ENCODE assay signal across 20 cellular contexts in genomic region chr3:33023176-33024136, GRCh38.
DNase-seq lines count a peak whose midpoint lies in the region; ATAC-seq and TF ChIP-seq lines count a peak whose summit lies in the region.
"Had no signal": no experiment of that assay in that cellular context is flagged by ENCODE, and none has a peak within 500 bp of the region (broad histone marks: within the 10 kb centered on the region; RNA-seq: fewer than 3 reads in every experiment).

No MANE protein-coding gene starts in this region.

- POLR2A ChIA-PET in activated CD4-positive, alpha-beta memory T cell treated with anti-CD3 and anti-CD28 coated beads for 36 hours (lab: Charles Lee) = interaction anchor here (0.7 to 3.7 kb wide), 16 partner anchors 7 to 76 kb away, joined by 3 to 35 read pairs (median 9); no protein-coding TSS in a partner anchor

- peak; percentile 35 for ATAC-seq in foreskin keratinocyte
- ATAC-seq: HepG2, left lobe of liver, right lobe of liver, SK-N-SH treated with all-trans-retinoic acid at 6 μM for 48 hours had no signal

- H3K27me3 Mint-ChIP-seq in activated CD4-positive, alpha-beta memory T cell treated with anti-CD3 and anti-CD28 coated beads for 36 hours = no peaks in the 10 kb centered on the region

- H3K27ac Mint-ChIP-seq in activated CD4-positive, alpha-beta memory T cell treated with anti-CD3 and anti-CD28 coated beads for 36 hours = peak overlapping the region; percentile 90

- H3K4me3 Mint-ChIP-seq in activated CD4-positive, alpha-beta memory T cell treated with anti-CD3 and anti-CD28 coated beads for 36 hours = peak overlapping the region; percentile 7

- peak; percentile 28 for TF ChIP-seq CTCF in foreskin keratinocyte (conservative IDR thresholded peaks at IDR 0.05)

- peaks cover 60% of the 10 kb centered on the region for H3K4me1 Mint-ChIP-seq in activated CD4-positive, alpha-beta memory T cell treated with anti-CD3 and anti-CD28 coated beads for 36 hours (ENCODE audit: low read depth)

- intact Hi-C loops in activated CD4-positive, alpha-beta memory T cell treated with anti-CD3 and anti-CD28 coated beads for 36 hours (cut with micrococcal nuclease) = loop anchor here (1.0 kb wide), 9 partner anchors 8 to 88 kb away; partner anchors contain the start of gene CCR4

- H3K36me3 Mint-ChIP-seq in activated CD4-positive, alpha-beta memory T cell treated with anti-CD3 and anti-CD28 coated beads for 36 hours = peaks cover 34% of the 10 kb centered on the region

- no peaks in the 10 kb centered on the region for H3K27me3 ChIP-seq in foreskin keratinocyte
- H3K27me3 ChIP-seq: Peyer's patch, right lobe of liver, testis had no signal

- DNase-seq in stimulated activated CD4-positive, alpha-beta T cell treated with anti-CD3 and anti-CD28 coated beads, Interleukin-4, amount 100 ng/mL, for 24 hours = peak; percentile 44
- no peak for DNase-seq in stimulated activated CD4-positive, alpha-beta T cell treated with anti-CD3 and anti-CD28 coated beads, Interleukin-12 subunit alpha, Interleukin-12 subunit beta, amount 100 ng/mL, for 4 hours
- DNase-seq in activated CD4-positive, alpha-beta memory T cell treated with anti-CD3 and anti-CD28 coated beads for 36 hours = no peak
- DNase-seq in foreskin keratinocyte (peak in 1 of 2 donors; percentile 25), HUDEP-2 (lab: John Stamatoyannopoulos, UW; ENCODE audit: unreplicated experiment in 76 of 76) (no peak), NOMO-1 treated with DMSO at 0.1 percent for 48 hours (lab: John Stamatoyannopoulos, UW; ENCODE audit: unreplicated experiment) (no peak), UCSD-AML1 (lab: John Stamatoyannopoulos, UW; ENCODE audit: unreplicated experiment) (no peak), NCI-H187 (lab: John Stamatoyannopoulos, UW) (no peak)
- DNase-seq: DMS153, foreskin melanocyte, HCEC 1CT, NCI-H2107, NCI-H526 treated with DMSO at 0.1 percent for 48 hours, occipital lobe, Peyer's patch, right lobe of liver, testis had no signal

- no peaks in the 10 kb centered on the region for H3K9me3 Mint-ChIP-seq in activated CD4-positive, alpha-beta memory T cell treated with anti-CD3 and anti-CD28 coated beads for 36 hours

- no peaks in the 10 kb centered on the region for H3K4me1 ChIP-seq in foreskin keratinocyte
- H3K4me1 ChIP-seq: Peyer's patch, right lobe of liver, testis had no signal

- CTCF ChIA-PET in activated CD4-positive, alpha-beta memory T cell treated with anti-CD3 and anti-CD28 coated beads for 36 hours (lab: Charles Lee) = interaction anchor here (0.7 to 2.0 kb wide), 12 partner anchors 16 to 73 kb away, joined by 3 to 13 read pairs (median 4); no protein-coding TSS in a partner anchor

- H3K27ac ChIP-seq in foreskin keratinocyte = no peak overlapping the region
- H3K27ac ChIP-seq: Peyer's patch, right lobe of liver, testis had no signal
